ENCODE assay signal across 8 cellular contexts in the genomic region with DNA sequence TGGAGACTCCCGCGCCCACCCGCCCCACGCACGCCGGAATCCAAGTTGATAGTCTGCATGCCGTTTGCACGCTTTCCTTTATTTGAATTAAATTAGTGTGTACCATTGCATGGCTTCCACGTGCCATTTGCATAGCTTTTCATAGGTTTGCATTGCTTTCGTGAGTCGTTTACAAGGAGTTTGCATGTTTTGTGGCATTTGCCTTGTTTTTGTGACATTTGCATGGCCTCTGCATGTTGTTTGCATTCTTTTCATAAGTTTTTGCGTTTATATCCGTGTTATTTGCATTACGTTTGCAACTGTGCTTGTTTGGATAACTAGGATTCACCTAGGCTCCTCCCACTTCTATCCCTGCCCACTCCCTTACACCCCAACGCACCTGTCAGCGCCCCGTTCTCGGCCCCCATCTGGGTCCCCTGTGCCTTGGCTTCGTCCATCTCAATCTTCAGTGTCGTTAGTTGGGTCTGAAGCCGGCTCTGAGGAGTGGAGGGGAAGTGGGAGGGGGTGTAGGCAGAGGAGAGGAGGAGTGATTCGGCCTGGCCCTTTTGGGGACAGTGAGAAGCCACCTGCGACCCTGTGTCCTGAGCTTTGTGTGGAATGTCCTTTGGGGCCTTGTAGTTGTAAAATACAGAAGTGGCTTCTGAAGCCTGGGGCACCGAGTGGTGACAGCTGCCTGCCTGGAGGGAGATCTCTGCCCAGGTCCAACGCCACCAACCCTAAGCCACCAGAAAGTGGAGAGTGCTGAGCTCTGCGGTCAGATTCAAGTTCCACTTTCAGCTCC. TPM values are rescaled to one million over a fixed set of nuclear protein-coding genes. Genes with fewer than 3 reads are reported as not detected.
DNase-seq lines count a peak whose midpoint lies in the region; ATAC-seq and TF ChIP-seq lines count a peak whose summit lies in the region.

No MANE protein-coding gene starts in this region.

- no peak overlapping the region for H3K27ac ChIP-seq in GM23338 (ENCODE audit: low read depth)
- H3K27ac ChIP-seq in spleen, result peak overlapping the region in 1 of 8 donors; percentile 67

- peak overlapping the region; percentile 72; the same call in 1 of the 2 replicates for H3K27ac Mint-ChIP-seq in GM23338
- no peak overlapping the region for H3K27ac Mint-ChIP-seq in glutamatergic neuron (ENCODE audit: unreplicated experiment)

- H3K27me3 Mint-ChIP-seq in GM23338 (ENCODE audit: insufficient read depth, low read depth, poor library complexity), result peaks cover 12% of the 10 kb centered on the region
- peaks cover 3% of the 10 kb centered on the region for H3K27me3 Mint-ChIP-seq in glutamatergic neuron (ENCODE audit: unreplicated experiment)

- H3K36me3 Mint-ChIP-seq in GM23338 (ENCODE audit: low read depth) (no peaks in the 10 kb centered on the region; the same call in 2 of the 3 replicates), glutamatergic neuron (ENCODE audit: unreplicated experiment) (no peaks in the 10 kb centered on the region)

- H3K36me3 ChIP-seq in GM23338 (ENCODE audit: insufficient read depth), result no peaks in the 10 kb centered on the region
- H3K36me3 ChIP-seq in spleen, result no peaks in the 10 kb centered on the region

- intact Hi-C loops in spleen (cut with DNase I; ENCODE audit: low total_unique reads), result no loop called here

- H3K4me3 ChIP-seq in AG10803 (ENCODE audit: low read length), result peak overlapping the region; percentile 50
- peak overlapping the region; percentile 86 for H3K4me3 ChIP-seq in GM23338
- H3K4me3 ChIP-seq in spleen, result peak overlapping the region; percentile 4 to 78 (median 47)

- DNase-seq in AG10803 (ENCODE audit: low read depth) (no peak), GM23338 (ENCODE audit: low spot score) (peak; percentile 49), SKM-1 treated with dmso at 0.1 percent for 144 hours (lab: John Stamatoyannopoulos, UW; ENCODE audit: unreplicated experiment) (peak; percentile 47), glutamatergic neuron (no peak), spleen (no peak), NCI-H2081 (lab: John Stamatoyannopoulos, UW) (no peak), kidney glomerular epithelial cell (lab: John Stamatoyannopoulos, UW) (no peak)
- no peak for DNase-seq in stimulated activated CD4-positive, alpha-beta T cell treated with anti-CD3 and anti-CD28 coated beads, Interleukin-4, amount 100 ng/mL, for 1 hour

- peak overlapping the region; percentile 98 for H3K4me2 ChIP-seq in GM23338

- TF ChIP-seq CTCF in AG10803 (conservative IDR thresholded peaks at IDR 0.05; ENCODE audit: low read length), result no peak
- no peak for TF ChIP-seq CTCF in GM23338 (conservative IDR thresholded peaks at IDR 0.05; ENCODE audit: low read depth in 2 of 2)
- no peak for TF ChIP-seq CTCF in glutamatergic neuron (IDR thresholded peaks at IDR 0.05; ENCODE audit: partially characterized antibody, unreplicated experiment)
- peak in 6 of 11 experiments; percentile 12 to 45 (median 28) for TF ChIP-seq CTCF in spleen (IDR thresholded peaks at IDR 0.05 in 8 of 11, conservative IDR thresholded peaks at IDR 0.05 in 3 of 11)

- H3K9me3 ChIP-seq in spleen, result peaks cover 0 to 10% (median 2%) of the 10 kb centered on the region in 8 donors

- 2 to 7% (median 5%) methylated on average over 25 to 26 of the region's 26 CpGs for WGBS in spleen, 5 donors

- H3K4me3 Mint-ChIP-seq in GM23338, result peak overlapping the region; percentile 94
- H3K4me3 Mint-ChIP-seq in glutamatergic neuron (ENCODE audit: unreplicated experiment), result peak overlapping the region; percentile 86

- H3K4me1 Mint-ChIP-seq in GM23338 (peaks cover 10% of the 10 kb centered on the region), glutamatergic neuron (ENCODE audit: low read depth, unreplicated experiment) (peaks cover 5% of the 10 kb centered on the region)

- no peak for TF ChIP-seq POLR2A in spleen (IDR thresholded peaks at IDR 0.05)

- ATAC-seq in GM23338, result peak; percentile 24

- peaks cover 9% of the 10 kb centered on the region; the same call in 1 of the 2 replicates for H3K4me1 ChIP-seq in GM23338 (ENCODE audit: insufficient read depth)
- peaks cover 12 to 52% (median 45%) of the 10 kb centered on the region in 6 donors for H3K4me1 ChIP-seq in spleen

- no peaks in the 10 kb centered on the region; the same call in 1 of the 2 replicates for H4K20me1 ChIP-seq in GM23338 (replicated peaks; ENCODE audit: insufficient read depth)

- peaks cover 10% of the 10 kb centered on the region; the same call in 1 of the 2 replicates for H3K27me3 ChIP-seq in GM23338 (ENCODE audit: insufficient read depth)
- peaks cover 0 to 29% (median 0%) of the 10 kb centered on the region in 7 donors for H3K27me3 ChIP-seq in spleen (replicated peaks in 1 of 7)

- H3K79me2 ChIP-seq in GM23338 (replicated peaks; ENCODE audit: insufficient read depth), result no peaks in the 10 kb centered on the region

- peaks cover 20% of the 10 kb centered on the region for H3F3A ChIP-seq in GM23338 (replicated peaks; ENCODE audit: low read depth)

- no peaks in the 10 kb centered on the region for H3K9me2 ChIP-seq in GM23338 (ENCODE audit: insufficient read depth)

- peak overlapping the region; percentile 97 for H2AFZ ChIP-seq in GM23338

- H3K9me3 Mint-ChIP-seq in GM23338 (peaks cover 14% of the 10 kb centered on the region), glutamatergic neuron (ENCODE audit: unreplicated experiment) (peaks cover 5% of the 10 kb centered on the region)

TF ChIP-seq in GM23338, 12 proteins besides CTCF, POLR2A, EP300 and RAD21 (continues in another document):
- TF ChIP-seq, protein P1, sequence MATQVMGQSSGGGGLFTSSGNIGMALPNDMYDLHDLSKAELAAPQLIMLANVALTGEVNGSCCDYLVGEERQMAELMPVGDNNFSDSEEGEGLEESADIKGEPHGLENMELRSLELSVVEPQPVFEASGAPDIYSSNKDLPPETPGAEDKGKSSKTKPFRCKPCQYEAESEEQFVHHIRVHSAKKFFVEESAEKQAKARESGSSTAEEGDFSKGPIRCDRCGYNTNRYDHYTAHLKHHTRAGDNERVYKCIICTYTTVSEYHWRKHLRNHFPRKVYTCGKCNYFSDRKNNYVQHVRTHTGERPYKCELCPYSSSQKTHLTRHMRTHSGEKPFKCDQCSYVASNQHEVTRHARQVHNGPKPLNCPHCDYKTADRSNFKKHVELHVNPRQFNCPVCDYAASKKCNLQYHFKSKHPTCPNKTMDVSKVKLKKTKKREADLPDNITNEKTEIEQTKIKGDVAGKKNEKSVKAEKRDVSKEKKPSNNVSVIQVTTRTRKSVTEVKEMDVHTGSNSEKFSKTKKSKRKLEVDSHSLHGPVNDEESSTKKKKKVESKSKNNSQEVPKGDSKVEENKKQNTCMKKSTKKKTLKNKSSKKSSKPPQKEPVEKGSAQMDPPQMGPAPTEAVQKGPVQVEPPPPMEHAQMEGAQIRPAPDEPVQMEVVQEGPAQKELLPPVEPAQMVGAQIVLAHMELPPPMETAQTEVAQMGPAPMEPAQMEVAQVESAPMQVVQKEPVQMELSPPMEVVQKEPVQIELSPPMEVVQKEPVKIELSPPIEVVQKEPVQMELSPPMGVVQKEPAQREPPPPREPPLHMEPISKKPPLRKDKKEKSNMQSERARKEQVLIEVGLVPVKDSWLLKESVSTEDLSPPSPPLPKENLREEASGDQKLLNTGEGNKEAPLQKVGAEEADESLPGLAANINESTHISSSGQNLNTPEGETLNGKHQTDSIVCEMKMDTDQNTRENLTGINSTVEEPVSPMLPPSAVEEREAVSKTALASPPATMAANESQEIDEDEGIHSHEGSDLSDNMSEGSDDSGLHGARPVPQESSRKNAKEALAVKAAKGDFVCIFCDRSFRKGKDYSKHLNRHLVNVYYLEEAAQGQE (IDR thresholded peaks at IDR 0.05; ENCODE audit: unreplicated experiment), result no peak
- TF ChIP-seq ZNF114 (CRISPR knock-in tag; IDR thresholded peaks at IDR 0.05) (no peak), CREB1 (CRISPR knock-in tag; IDR thresholded peaks at IDR 0.05; ENCODE audit: low read depth) (no peak), STAT1 (IDR thresholded peaks at IDR 0.05; ENCODE audit: unreplicated experiment) (no peak), POLR2AphosphoS5 (IDR thresholded peaks at IDR 0.05; ENCODE audit: low read depth) (no peak), EZH2phosphoT487 (IDR thresholded peaks at IDR 0.05; ENCODE audit: unreplicated experiment) (no peak)

RNA-seq across cellular contexts. Expression of gene CCDC194, which starts 2.4 kb away (rescaled TPM):
- total RNA-seq in GM23338 (2014; rRNA removed; shearing (Covaris generic)), result 0.49 TPM in 1 of 2 replicates, not detected in the other
- polyA plus RNA-seq in GM23338 (2016; fragmentation: Nextera tagmentation; extraction: Ambion mirVana), result 0.38 TPM in 1 of 2 replicates, not detected in the other
- not detected for total RNA-seq in glutamatergic neuron (ENCODE audit: unreplicated experiment)
- total RNA-seq in spleen, result 1 to 10 TPM in 6 of 7 donors, not detected in 1; 1.0 to 2.2 (median 1.7) TPM
- polyA plus RNA-seq in spleen, result under 1 TPM; 0.13 to 0.18 (median 0.15) TPM

RNA-seq across cellular contexts. Expression of gene BST2, which starts 13.9 kb away (rescaled TPM):
- total RNA-seq in GM23338 (2014; rRNA removed; shearing (Covaris generic)), result 28.9 and 33.9 TPM in 2 replicates
- 22.0 and 24.9 TPM in 2 replicates for polyA plus RNA-seq in GM23338 (2016; fragmentation: Nextera tagmentation; extraction: Ambion mirVana)
- total RNA-seq in glutamatergic neuron (ENCODE audit: unreplicated experiment), result 1.4 TPM
- total RNA-seq in spleen, result 100 to 1,000 TPM; 159 to 257 (median 172) TPM
- polyA plus RNA-seq in spleen, result 100 to 1,000 TPM in 2 of 3 donors, 10 to 100 TPM in 1; 91.4 to 240 (median 163) TPM

RNA-seq across cellular contexts. Expression of gene PLVAP, which starts 14.4 kb away (rescaled TPM):
- total RNA-seq in GM23338 (2014; rRNA removed; shearing (Covaris generic)), result not detected in 2 replicates
- not detected in 2 replicates for polyA plus RNA-seq in GM23338 (2016; fragmentation: Nextera tagmentation; extraction: Ambion mirVana)
- not detected for total RNA-seq in glutamatergic neuron (ENCODE audit: unreplicated experiment)
- 100 to 1,000 TPM; 233 to 555 (median 350) TPM for total RNA-seq in spleen
- polyA plus RNA-seq in spleen, result 10 to 100 TPM; 26.6 to 57.9 (median 46.6) TPM

RNA-seq across cellular contexts. Expression of gene MVB12A, which starts 28.3 kb away (rescaled TPM):
- 49.9 and 60.3 TPM in 2 replicates for total RNA-seq in GM23338 (2014; rRNA removed; shearing (Covaris generic))
- polyA plus RNA-seq in GM23338 (2016; fragmentation: Nextera tagmentation; extraction: Ambion mirVana) (36.6 and 43.5 TPM in 2 replicates), spleen (10 to 100 TPM; 42.0 to 62.0 (median 42.1) TPM)
- total RNA-seq in glutamatergic neuron (ENCODE audit: unreplicated experiment) (38.8 TPM), spleen (10 to 100 TPM; 31.7 to 45.2 (median 37.8) TPM)

RNA-seq across cellular contexts. Expression of gene GTPBP3, which starts 54.2 kb away (rescaled TPM):
- 67.8 and 78.6 TPM in 2 replicates for total RNA-seq in GM23338 (2014; rRNA removed; shearing (Covaris generic))
- polyA plus RNA-seq in GM23338 (2016; fragmentation: Nextera tagmentation; extraction: Ambion mirVana) (23.5 and 25.4 TPM in 2 replicates), spleen (10 to 100 TPM; 13.0 to 24.5 (median 17.5) TPM)
- total RNA-seq in glutamatergic neuron (ENCODE audit: unreplicated experiment) (61.2 TPM), spleen (10 to 100 TPM; 19.4 to 44.1 (median 28.2) TPM)

Comparison
In these comparisons a context has a peak if more than half of its experiments do, and no peak if none do; other contexts are left out.
1. DNase-seq: peak in GM23338 (single experiment) and SKM-1 treated with dmso at 0.1 percent for 144 hours (single experiment); none in AG10803 (single experiment), glutamatergic neuron (single experiment), spleen (single experiment), stimulated activated CD4-positive, alpha-beta T cell treated with anti-CD3 and anti-CD28 coated beads, Interleukin-4, amount 100 ng/mL, for 1 hour (single experiment), NCI-H2081 (0 of 2) and kidney glomerular epithelial cell (single experiment).
2. CTCF ChIP-seq: peak in spleen (6 of 11); none in AG10803 (single experiment), GM23338 (0 of 2) and glutamatergic neuron (single experiment).
3. RNA of gene BST2, which starts 13.9 kb away (total RNA-seq): 159 to 257 TPM in spleen and 28.9 to 33.9 TPM in GM23338; 1.4 TPM in glutamatergic neuron (single experiment); every median in the first group is over 10 times any median in the second.
4. RNA of gene PLVAP, which starts 14.4 kb away (total RNA-seq): 233 to 555 TPM in spleen; not detected in glutamatergic neuron (single experiment) and not detected in GM23338; every median in the first group is over 100 times any median in the second.
5. Peak in every context shown above with its lines, with median percentiles within 50 percentile points of each other: H3K4me3 ChIP-seq.